In genomic region chr17:66980896-66981295, GRCh38 we compare ENCODE assay signal across 2 cellular contexts.
TF ChIP-seq lines count a peak whose summit lies in the region.

No MANE protein-coding gene starts in this region.

TF ChIP-seq in A549, 52 proteins besides CTCF, POLR2A, EP300 and RAD21 (continued from another document):
- TF ChIP-seq CHD2 (IDR thresholded peaks at IDR 0.05; ENCODE audit: low read length, partially characterized antibody) (no peak), HDAC2 (IDR thresholded peaks at IDR 0.05) (no peak), ZC3H11A (IDR thresholded peaks at IDR 0.05) (no peak), HOXB13 (CRISPR knock-in tag; IDR thresholded peaks at IDR 0.05; ENCODE audit: low read depth) (no peak), CHD4 (IDR thresholded peaks at IDR 0.05; ENCODE audit: borderline replicate concordance) (no peak), HES2 (IDR thresholded peaks at IDR 0.05) (no peak), MAX (IDR thresholded peaks at IDR 0.05) (no peak), HMGXB4 (CRISPR knock-in tag; IDR thresholded peaks at IDR 0.05; ENCODE audit: borderline replicate concordance) (no peak), MAFK (IDR thresholded peaks at IDR 0.05; ENCODE audit: partially characterized antibody) (no peak), BCL3 (IDR thresholded peaks at IDR 0.05) (no peak), MAZ (IDR thresholded peaks at IDR 0.05; ENCODE audit: borderline replicate concordance, low read depth, low read length) (no peak)

TF ChIP-seq in HCT116, 20 proteins besides CTCF, POLR2A, EP300 and RAD21 (continued from another document):
- TF ChIP-seq REST (IDR thresholded peaks at IDR 0.05; ENCODE audit: low read depth): no peak
